ENCODE assay signal across 14 cellular contexts in the genomic region with DNA sequence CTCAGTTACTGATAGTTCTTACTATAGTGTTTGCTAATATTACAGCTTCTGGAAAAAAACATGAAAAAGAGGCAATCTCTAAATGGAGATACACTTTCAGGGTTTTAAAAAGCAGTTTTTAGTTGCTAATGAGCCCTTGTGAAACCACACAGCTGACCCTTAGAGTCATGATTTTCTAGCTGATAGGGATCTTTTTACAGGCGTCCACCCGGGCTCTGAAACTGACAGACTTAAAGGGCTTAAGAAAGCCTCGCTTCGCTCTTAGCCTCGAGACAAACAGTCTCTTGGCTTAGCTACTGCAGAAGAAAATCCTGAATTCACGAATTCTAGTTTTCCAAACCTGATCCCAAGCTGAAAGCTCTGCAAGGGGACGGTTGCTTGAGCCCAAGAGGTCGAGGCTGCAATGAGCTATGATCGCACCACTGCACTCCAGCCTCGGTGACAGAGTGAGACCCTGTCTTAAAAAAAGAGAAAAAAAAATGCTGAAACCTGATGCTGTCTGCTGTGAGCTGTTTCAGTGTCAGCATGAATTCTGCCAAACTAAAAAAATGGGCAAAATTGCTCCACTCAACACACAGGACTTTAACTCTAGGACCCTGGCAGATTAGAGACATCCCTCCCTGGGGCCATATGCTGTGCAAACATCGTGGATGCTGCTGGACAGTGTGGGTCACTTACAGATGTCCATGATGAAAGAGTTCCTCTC. TPM values are rescaled to one million over a fixed set of nuclear protein-coding genes. Genes with fewer than 3 reads are reported as not detected.
DNase-seq lines count a peak whose midpoint lies in the region; ATAC-seq and TF ChIP-seq lines count a peak whose summit lies in the region.
"Had no signal": no experiment of that assay in that cellular context is flagged by ENCODE, and none has a peak within 500 bp of the region (broad histone marks: within the 10 kb centered on the region; RNA-seq: fewer than 3 reads in every experiment).

No MANE protein-coding gene starts in this region.

- POLR2A ChIA-PET in CD8-positive, alpha-beta memory T cell (lab: Charles Lee): no interaction called here

- H3K4me3 ChIP-seq in HAP-1 (no peak overlapping the region), parathyroid adenoma (ENCODE audit: low read depth, low read length) (peak overlapping the region; percentile 46)
- no peak overlapping the region for H3K4me3 ChIP-seq in CD8-positive, alpha-beta memory T cell (ENCODE audit: low read length)
- H3K4me3 ChIP-seq: heart left ventricle had no signal

- CTCF ChIA-PET in CD8-positive, alpha-beta memory T cell (lab: Charles Lee): interaction anchor here (0.8 to 1.9 kb wide), 4 partner anchors 9 to 67 kb away, joined by 3 to 8 read pairs (median 4); partner anchors contain the start of gene RHOF

- H3K27me3 ChIP-seq in HAP-1 (ENCODE audit: low read depth): no peaks in the 10 kb centered on the region
- no peaks in the 10 kb centered on the region for H3K27me3 ChIP-seq in parathyroid adenoma (ENCODE audit: control insufficient read depth, insufficient read depth, low read length)
- no peaks in the 10 kb centered on the region for H3K27me3 ChIP-seq in CD8-positive, alpha-beta memory T cell (ENCODE audit: insufficient read depth, low read length, poor library complexity, severe bottlenecking)
- H3K27me3 ChIP-seq: heart left ventricle had no signal

- in situ Hi-C loops in HAP-1 (cut with MboI; ENCODE audit: low sequenced_read_pairs): no loop called here

- H3K9me3 ChIP-seq in HAP-1: no peaks in the 10 kb centered on the region
- H3K9me3 ChIP-seq in parathyroid adenoma (ENCODE audit: control insufficient read depth, low read length): no peaks in the 10 kb centered on the region
- no peaks in the 10 kb centered on the region for H3K9me3 ChIP-seq in CD8-positive, alpha-beta memory T cell (ENCODE audit: low read length)
- H3K9me3 ChIP-seq: heart left ventricle had no signal

- peak overlapping the region; percentile 82 for H2AFZ ChIP-seq in parathyroid adenoma

- DNase-seq in HAP-1 (ENCODE audit: low spot score in 2 of 2) (peak; percentile 63 to 78), NCI-H69 (lab: John Stamatoyannopoulos, UW) (peak; percentile 22), erythroblast (lab: John Stamatoyannopoulos, UW) (peak; percentile 53 to 59), NCI-H510A (lab: John Stamatoyannopoulos, UW) (no peak), kidney glomerular epithelial cell (lab: John Stamatoyannopoulos, UW) (no peak)
- DNase-seq in CD8-positive, alpha-beta memory T cell: no peak
- DNase-seq: activated T-cell treated with anti-CD3 and anti-CD28 coated beads for 4 hours, heart left ventricle, Karpas-422, small intestine had no signal

- H3K36me3 Mint-ChIP-seq in CD8-positive, alpha-beta memory T cell: no peaks in the 10 kb centered on the region

- H3K4me1 ChIP-seq in HAP-1: peaks cover 30% of the 10 kb centered on the region
- peaks cover 9% of the 10 kb centered on the region for H3K4me1 ChIP-seq in parathyroid adenoma
- no peaks in the 10 kb centered on the region for H3K4me1 ChIP-seq in CD8-positive, alpha-beta memory T cell (ENCODE audit: insufficient read depth, low read length)

- no peak overlapping the region for H3K27ac Mint-ChIP-seq in CD8-positive, alpha-beta memory T cell
- H3K27ac Mint-ChIP-seq: memory B cell had no signal

- no peaks in the 10 kb centered on the region for H3K27me3 Mint-ChIP-seq in CD8-positive, alpha-beta memory T cell

- peak overlapping the region; percentile 73 for H3K27ac ChIP-seq in parathyroid adenoma
- no peak overlapping the region for H3K27ac ChIP-seq in CD8-positive, alpha-beta memory T cell (ENCODE audit: low read depth, low read length)

- H3K4me2 ChIP-seq in parathyroid adenoma (ENCODE audit: low read length): peak overlapping the region; percentile 65

- no peak for TF ChIP-seq CTCF in parathyroid adenoma (IDR thresholded peaks at IDR 0.05)

- no peak for ATAC-seq in GM21423 (IDR thresholded peaks at IDR 0.05; ENCODE audit: unreplicated experiment)
- ATAC-seq: heart left ventricle had no signal

- no peaks in the 10 kb centered on the region for H3K79me2 ChIP-seq in parathyroid adenoma

- H3K4me1 Mint-ChIP-seq in CD8-positive, alpha-beta memory T cell: no peaks in the 10 kb centered on the region

- no peak overlapping the region for H3K4me3 Mint-ChIP-seq in CD8-positive, alpha-beta memory T cell
- H3K4me3 Mint-ChIP-seq: memory B cell had no signal

- no peaks in the 10 kb centered on the region for H3K36me3 ChIP-seq in HAP-1 (replicated peaks)
- no peaks in the 10 kb centered on the region for H3K36me3 ChIP-seq in parathyroid adenoma (ENCODE audit: control insufficient read depth, insufficient read depth, low read length)
- H3K36me3 ChIP-seq in CD8-positive, alpha-beta memory T cell (ENCODE audit: insufficient read depth, low read length): no peaks in the 10 kb centered on the region
- H3K36me3 ChIP-seq: heart left ventricle had no signal

- TF ChIP-seq POLR2A in erythroblast (IDR thresholded peaks at IDR 0.05; ENCODE audit: low read length): no peak

- no peak overlapping the region for H3K9ac ChIP-seq in parathyroid adenoma

- no peaks in the 10 kb centered on the region for H3K9me3 Mint-ChIP-seq in CD8-positive, alpha-beta memory T cell
- H3K9me3 Mint-ChIP-seq: memory B cell had no signal

RNA-seq across cellular contexts. Expression of gene HPD, which starts 3.0 kb away (rescaled TPM):
- total RNA-seq in CD8-positive, alpha-beta memory T cell: not detected
- not detected for polyA plus RNA-seq in CD8-positive, alpha-beta memory T cell
- total RNA-seq: cerebellum had no signal

RNA-seq across cellular contexts. Expression of gene PSMD9, which starts 26.9 kb away (rescaled TPM):
- total RNA-seq in CD8-positive, alpha-beta memory T cell: 10 to 100 TPM; 83.7 to 89.9 TPM
- polyA plus RNA-seq in CD8-positive, alpha-beta memory T cell: 99.3 TPM

RNA-seq across cellular contexts. Expression of gene CFAP251, which starts 56.7 kb away (rescaled TPM):
- total RNA-seq in CD8-positive, alpha-beta memory T cell: under 1 TPM; 0.31 to 0.72 TPM
- polyA plus RNA-seq in CD8-positive, alpha-beta memory T cell: not detected

RNA-seq across cellular contexts. Expression of gene SETD1B, which starts 57.9 kb away (rescaled TPM):
- total RNA-seq in CD8-positive, alpha-beta memory T cell: 10 to 100 TPM; 31.3 to 31.9 TPM
- polyA plus RNA-seq in CD8-positive, alpha-beta memory T cell: 2.4 TPM

Comparison
In these comparisons a context has a peak if more than half of its experiments do, and no peak if none do; other contexts are left out.
1. DNase-seq: peak in HAP-1 (2 of 2), NCI-H69 (single experiment) and erythroblast (2 of 2); none in NCI-H510A (single experiment), CD8-positive, alpha-beta memory T cell (0 of 5) and kidney glomerular epithelial cell (single experiment).